In genomic region chr1:27551953-27552312, GRCh38 we compare ENCODE assay signal across 2 cellular contexts.
TF ChIP-seq lines count a peak whose summit lies in the region.

No MANE protein-coding gene starts in this region.

TF ChIP-seq in H1, 55 proteins besides CTCF, POLR2A, EP300 and RAD21 (continues in another document):
- no peak for TF ChIP-seq SIN3A (conservative IDR thresholded peaks at IDR 0.05 in 1 of 2, IDR thresholded peaks at IDR 0.05 in 1 of 2; ENCODE audit: low read depth in 1 of 2, low read length in 2 of 2)
- no peak for TF ChIP-seq POU5F1 (IDR thresholded peaks at IDR 0.05; ENCODE audit: low read depth, low read length)
- TF ChIP-seq CBX5 (IDR thresholded peaks at IDR 0.05; ENCODE audit: low read depth, low read length) = no peak
- TF ChIP-seq KDM1A (IDR thresholded peaks at IDR 0.05; ENCODE audit: borderline replicate concordance, low read length) = no peak
- no peak for TF ChIP-seq PHF8 (conservative IDR thresholded peaks at IDR 0.05; ENCODE audit: low read depth, low read length)
- no peak for TF ChIP-seq SP4 (IDR thresholded peaks at IDR 0.05; ENCODE audit: low read length)
- no peak for TF ChIP-seq BCL11A (IDR thresholded peaks at IDR 0.05; ENCODE audit: low read depth in 2 of 2, low read length in 2 of 2)
- no peak for TF ChIP-seq CHD1 (IDR thresholded peaks at IDR 0.05; ENCODE audit: low read depth, low read length)
- no peak for TF ChIP-seq MAX (IDR thresholded peaks at IDR 0.05)
- TF ChIP-seq NANOG (IDR thresholded peaks at IDR 0.05; ENCODE audit: insufficient read depth, low read depth, low read length, poor library complexity, severe bottlenecking) = no peak
- TF ChIP-seq ATF2 (IDR thresholded peaks at IDR 0.05; ENCODE audit: low read length) = no peak
- no peak for TF ChIP-seq USF2 (IDR thresholded peaks at IDR 0.05; ENCODE audit: low read length)
- TF ChIP-seq KDM5A (IDR thresholded peaks at IDR 0.05; ENCODE audit: low read length) = no peak
- no peak for TF ChIP-seq POLR2AphosphoS5 (IDR thresholded peaks at IDR 0.05; ENCODE audit: low read depth, low read length)
- no peak for TF ChIP-seq ZNF274 (IDR thresholded peaks at IDR 0.05; ENCODE audit: borderline replicate concordance, extremely low read depth, low read length)

TF ChIP-seq in GM23338, 12 proteins besides CTCF, POLR2A, EP300 and RAD21:
- no peak for TF ChIP-seq JUNB (IDR thresholded peaks at IDR 0.05; ENCODE audit: unreplicated experiment)
- TF ChIP-seq ZNF114 (CRISPR knock-in tag; IDR thresholded peaks at IDR 0.05) = no peak
- TF ChIP-seq ETS1 (IDR thresholded peaks at IDR 0.05) = no peak
- no peak for TF ChIP-seq EZH2 (IDR thresholded peaks at IDR 0.05; ENCODE audit: low read depth, unreplicated experiment)
- TF ChIP-seq ZNF331 (CRISPR knock-in tag; IDR thresholded peaks at IDR 0.05; ENCODE audit: low read depth) = no peak
- no peak for TF ChIP-seq ZNF462 (CRISPR knock-in tag; IDR thresholded peaks at IDR 0.05)
- no peak for TF ChIP-seq NANOG (IDR thresholded peaks at IDR 0.05; ENCODE audit: borderline replicate concordance)
- no peak for TF ChIP-seq STAT1 (IDR thresholded peaks at IDR 0.05; ENCODE audit: unreplicated experiment)
- TF ChIP-seq REST (IDR thresholded peaks at IDR 0.05; ENCODE audit: unreplicated experiment) = no peak
- TF ChIP-seq CREB1 (CRISPR knock-in tag; IDR thresholded peaks at IDR 0.05; ENCODE audit: low read depth) = no peak
- no peak for TF ChIP-seq POLR2AphosphoS5 (IDR thresholded peaks at IDR 0.05; ENCODE audit: low read depth)
- no peak for TF ChIP-seq EZH2phosphoT487 (IDR thresholded peaks at IDR 0.05; ENCODE audit: unreplicated experiment)
